Comparison of ENCODE assay signal across 16 cellular contexts in genomic region chr11:111359223-111360149, GRCh38. TPM values are rescaled to one million over a fixed set of nuclear protein-coding genes. Genes with fewer than 3 reads are reported as not detected.
DNase-seq lines count a peak whose midpoint lies in the region; ATAC-seq, FAIRE-seq and TF ChIP-seq lines count a peak whose summit lies in the region.
"Had no signal": no experiment of that assay in that cellular context is flagged by ENCODE, and none has a peak within 500 bp of the region (broad histone marks: within the 10 kb centered on the region; RNA-seq: fewer than 3 reads in every experiment).

No MANE protein-coding gene starts in this region.

- H3K4me3 Mint-ChIP-seq in naive thymus-derived CD4-positive, alpha-beta T cell, result no peak overlapping the region
- H3K4me3 Mint-ChIP-seq: nephron had no signal

- peak; percentile 79 for FAIRE-seq in GM12892 (lab: Jason Lieb, UNC)
- FAIRE-seq: islet of Langerhans, TTC549 had no signal

- no peaks in the 10 kb centered on the region for H3K27me3 ChIP-seq in BLaER1 treated with 17β-estradiol and CSF1 and Interleukin-3, amounts not matched to agents 10 nM and 100 nM
- H3K27me3 ChIP-seq in liver (ENCODE audit: control insufficient read depth in 4 of 4, insufficient read depth in 4 of 4, low read length in 3 of 4) (no peaks in the 10 kb centered on the region), MG63 (no peaks in the 10 kb centered on the region)
- H3K27me3 ChIP-seq in naive thymus-derived CD4-positive, alpha-beta T cell (ENCODE audit: control insufficient read depth in 2 of 2, insufficient read depth in 2 of 2, low read length in 2 of 2), result no peaks in the 10 kb centered on the region
- H3K27me3 ChIP-seq: dorsolateral prefrontal cortex, gastrocnemius medialis had no signal

- TF ChIP-seq RAD21 in liver (IDR thresholded peaks at IDR 0.05), result peak; percentile 54 to 65

- no peak overlapping the region for H3K27ac Mint-ChIP-seq in naive thymus-derived CD4-positive, alpha-beta T cell
- H3K27ac Mint-ChIP-seq: nephron had no signal

- 70% methylated on average over 7 of the region's 7 CpGs for WGBS in liver

- peaks cover 0 to 100% (median 85%) of the 10 kb centered on the region in 11 experiments; a peak in 16 of 22 replicates for H3K36me3 ChIP-seq in BLaER1 treated with 17β-estradiol and CSF1 and Interleukin-3, amounts not matched to agents 10 nM and 100 nM
- no peaks in the 10 kb centered on the region for H3K36me3 ChIP-seq in liver (ENCODE audit: control insufficient read depth in 4 of 4, insufficient read depth in 3 of 4, low read depth in 1 of 4, low read length in 3 of 4)
- no peaks in the 10 kb centered on the region for H3K36me3 ChIP-seq in naive thymus-derived CD4-positive, alpha-beta T cell (ENCODE audit: control insufficient read depth in 2 of 3, insufficient read depth in 3 of 3, low read length in 3 of 3)
- H3K36me3 ChIP-seq in MG63, result no peaks in the 10 kb centered on the region
- H3K36me3 ChIP-seq: gastrocnemius medialis had no signal

- H3K9me3 Mint-ChIP-seq in naive thymus-derived CD4-positive, alpha-beta T cell, result no peaks in the 10 kb centered on the region
- H3K9me3 Mint-ChIP-seq: nephron had no signal

- no peak overlapping the region for H3K4me3 ChIP-seq in BLaER1 treated with 17β-estradiol and CSF1 and Interleukin-3, amounts not matched to agents 10 nM and 100 nM
- H3K4me3 ChIP-seq in liver (ENCODE audit: low read depth in 1 of 3, low read length in 3 of 3) (no peak overlapping the region), MG63 (no peak overlapping the region)
- H3K4me3 ChIP-seq in naive thymus-derived CD4-positive, alpha-beta T cell (ENCODE audit: low read length), result no peak overlapping the region
- H3K4me3 ChIP-seq: dorsolateral prefrontal cortex, gastrocnemius medialis had no signal

- peaks cover 8 to 72% (median 46%) of the 10 kb centered on the region in 10 experiments; a peak in 18 of 20 replicates for H3K4me1 ChIP-seq in BLaER1 treated with 17β-estradiol and CSF1 and Interleukin-3, amounts not matched to agents 10 nM and 100 nM
- peaks cover 8 to 35% (median 14%) of the 10 kb centered on the region in 4 donors for H3K4me1 ChIP-seq in liver (ENCODE audit: control insufficient read depth in 4 of 4, insufficient read depth in 4 of 4, low read length in 3 of 4)
- H3K4me1 ChIP-seq in naive thymus-derived CD4-positive, alpha-beta T cell (ENCODE audit: control insufficient read depth in 2 of 2, insufficient read depth in 2 of 2, low read length in 2 of 2), result no peaks in the 10 kb centered on the region
- H3K4me1 ChIP-seq: gastrocnemius medialis had no signal

- H4K20me1 ChIP-seq in BLaER1 treated with 17β-estradiol and CSF1 and Interleukin-3, amounts not matched to agents 10 nM and 100 nM, result peaks cover 0 to 40% (median 0%) of the 10 kb centered on the region in 11 experiments; a peak in 5 of 22 replicates

- intact Hi-C loops in naive thymus-derived CD4-positive, alpha-beta T cell (cut with micrococcal nuclease), result loop anchor here in 1 of 2 donors (1.0 to 2.0 kb wide), 2 partner anchors 77 to 87 kb away; no protein-coding TSS in a partner anchor

- peak; percentile 5 for TF ChIP-seq CTCF in liver (IDR thresholded peaks at IDR 0.05; ENCODE audit: low read depth, low read length, missing input control)

- CTCF ChIA-PET in naive thymus-derived CD4-positive, alpha-beta T cell (lab: Charles Lee), result no interaction called here

- POLR2A ChIA-PET in naive thymus-derived CD4-positive, alpha-beta T cell (lab: Charles Lee), result no interaction called here

- no peak for ATAC-seq in HG03108 (IDR thresholded peaks at IDR 0.05; ENCODE audit: unreplicated experiment)
- ATAC-seq in naive thymus-derived CD4-positive, alpha-beta T cell, result no peak
- ATAC-seq: gastrocnemius medialis, sciatic nerve had no signal

- H3K9ac ChIP-seq in BLaER1 treated with 17β-estradiol and CSF1 and Interleukin-3, amounts not matched to agents 10 nM and 100 nM, result no peak overlapping the region
- H3K9ac ChIP-seq in liver (ENCODE audit: low read depth in 1 of 2, low read length in 2 of 2), result no peak overlapping the region

- peak overlapping the region in 5 of 11 experiments; percentile 25 to 57 (median 46); a peak in 6 of 22 replicates for H3K27ac ChIP-seq in BLaER1 treated with 17β-estradiol and CSF1 and Interleukin-3, amounts not matched to agents 10 nM and 100 nM
- H3K27ac ChIP-seq in liver (ENCODE audit: low read depth in 1 of 2, low read length in 2 of 2), result peak overlapping the region; percentile 78 to 91
- H3K27ac ChIP-seq in naive thymus-derived CD4-positive, alpha-beta T cell (ENCODE audit: low read depth, low read length), result no peak overlapping the region
- H3K27ac ChIP-seq: dorsolateral prefrontal cortex, gastrocnemius medialis had no signal

- DNase-seq in GM12892 (ENCODE audit: insufficient read length) (no peak), RPMI8226 (peak; percentile 43), MG63 (no peak)
- DNase-seq in naive thymus-derived CD4-positive, alpha-beta T cell, result no peak
- DNase-seq: aorta, dorsolateral prefrontal cortex, gastrocnemius medialis, H7 had no signal

- peaks cover 0 to 6% (median 0%) of the 10 kb centered on the region in 7 donors for H3K4me1 Mint-ChIP-seq in naive thymus-derived CD4-positive, alpha-beta T cell

- TF ChIP-seq POLR2A in GM12892 (IDR thresholded peaks at IDR 0.05; ENCODE audit: low read depth, low read length), result peak; percentile 6; the same call in 1 of the 2 replicates

- peaks cover 0 to 9% (median 0%) of the 10 kb centered on the region in 5 donors for H3K36me3 Mint-ChIP-seq in naive thymus-derived CD4-positive, alpha-beta T cell

- no peaks in the 10 kb centered on the region for H3K27me3 Mint-ChIP-seq in naive thymus-derived CD4-positive, alpha-beta T cell

- peak overlapping the region in 6 of 11 experiments; percentile 5 to 45 (median 32); a peak in 8 of 22 replicates for H3K4me2 ChIP-seq in BLaER1 treated with 17β-estradiol and CSF1 and Interleukin-3, amounts not matched to agents 10 nM and 100 nM

- peaks cover 0 to 1% (median 0%) of the 10 kb centered on the region in 11 experiments; a peak in 5 of 22 replicates for H3K9me3 ChIP-seq in BLaER1 treated with 17β-estradiol and CSF1 and Interleukin-3, amounts not matched to agents 10 nM and 100 nM (replicated peaks in 1 of 11)
- no peaks in the 10 kb centered on the region for H3K9me3 ChIP-seq in liver (ENCODE audit: control insufficient read depth in 4 of 4, low read length in 3 of 4)
- no peaks in the 10 kb centered on the region for H3K9me3 ChIP-seq in naive thymus-derived CD4-positive, alpha-beta T cell (ENCODE audit: control insufficient read depth in 2 of 3, low read length in 3 of 3)
- no peaks in the 10 kb centered on the region for H3K9me3 ChIP-seq in MG63
- H3K9me3 ChIP-seq: gastrocnemius medialis had no signal

TF ChIP-seq in liver, 16 proteins besides CTCF, POLR2A, EP300 and RAD21 (continues in another document):
- TF ChIP-seq REST (IDR thresholded peaks at IDR 0.05), result no peak
- TF ChIP-seq ZBTB33 (IDR thresholded peaks at IDR 0.05), result no peak
- TF ChIP-seq HNF4G (IDR thresholded peaks at IDR 0.05), result no peak
- TF ChIP-seq JUND (IDR thresholded peaks at IDR 0.05), result no peak
- TF ChIP-seq HNF4A (conservative IDR thresholded peaks at IDR 0.05), result no peak
- no peak for TF ChIP-seq EGR1 (IDR thresholded peaks at IDR 0.05; ENCODE audit: low read depth in 2 of 2)
- TF ChIP-seq FOXA2 (IDR thresholded peaks at IDR 0.05), result no peak

RNA-seq across cellular contexts. Expression of gene POU2AF1, which starts 19.6 kb away (rescaled TPM):
- polyA plus RNA-seq in GM12892 (2012; ENCODE audit: missing spikeins), result 151 TPM
- total RNA-seq in liver, result 1 to 10 TPM in 1 of 2 donors, under 1 TPM in 1; 0.59 to 1.1 TPM
- polyA plus RNA-seq in liver, result 1 to 10 TPM in 1 of 2 donors, under 1 TPM in 1; 0.21 to 2.0 TPM
- 10 to 100 TPM in 1 of 5 experiments, 1 to 10 TPM in 3, under 1 TPM in 1; 0.57 to 11.3 (median 4.9) TPM for total RNA-seq in naive thymus-derived CD4-positive, alpha-beta T cell
- under 1 TPM; 0.45 to 0.53 TPM for polyA plus RNA-seq in naive thymus-derived CD4-positive, alpha-beta T cell
- not detected in 2 replicates for total RNA-seq in MG63 (2014; rRNA removed; shearing (Covaris generic); ENCODE audit: low replicate concordance)
- total RNA-seq: Calu3, H7 had no signal
